In the genomic region with DNA sequence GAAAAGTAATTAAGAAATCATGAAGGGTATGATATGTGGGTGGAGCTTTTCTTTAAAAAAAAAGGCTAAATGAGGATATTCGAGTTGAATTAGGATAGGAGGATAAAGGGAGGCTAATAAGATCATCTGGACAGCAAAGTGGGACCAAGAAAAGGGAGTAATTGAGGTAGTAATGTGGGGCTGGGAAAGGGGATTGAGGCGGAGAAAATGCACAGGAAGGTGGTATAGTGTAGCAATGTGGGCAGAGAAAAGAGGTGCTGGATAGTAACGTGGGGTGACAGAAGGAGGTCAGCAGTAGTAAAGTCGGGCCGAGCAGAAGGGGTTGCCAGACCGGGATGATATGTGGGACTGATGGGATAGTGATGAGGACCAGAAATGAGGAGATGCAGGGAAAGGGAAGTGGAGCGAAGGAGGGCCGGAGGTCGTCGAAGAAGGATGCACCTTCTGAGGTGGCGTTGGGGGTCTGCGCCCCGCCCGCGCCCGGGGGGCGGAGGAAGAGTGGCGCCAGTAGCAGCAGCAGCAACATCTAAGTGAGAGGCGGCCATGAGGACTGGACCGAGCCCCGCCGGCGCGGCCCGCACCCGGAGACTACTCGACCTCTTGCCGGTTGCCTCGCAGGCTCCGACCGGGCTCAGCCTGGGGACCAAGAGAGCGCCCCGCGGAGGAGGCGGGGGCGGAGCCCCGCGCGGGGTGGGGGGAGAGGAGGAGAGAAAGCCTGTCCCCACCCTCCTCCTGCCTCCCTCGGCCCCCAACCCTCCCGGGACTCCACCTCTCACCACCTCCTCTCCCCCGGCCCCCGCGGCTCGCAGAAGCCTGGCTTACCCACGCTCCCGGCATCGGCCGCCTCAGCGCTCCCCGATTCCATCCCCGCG, we compare ENCODE assay signal across 8 cellular contexts. TPM values are rescaled to one million over a fixed set of nuclear protein-coding genes. Genes with fewer than 3 reads are reported as not detected.
DNase-seq lines count a peak whose midpoint lies in the region; ATAC-seq lines count a peak whose summit lies in the region.

No MANE protein-coding gene starts in this region.

- DNase-seq in COLO668 (lab: John Stamatoyannopoulos, UW; ENCODE audit: unreplicated experiment) (peak; percentile 16), HCEC 1CT (peak; percentile 49), NCI-H226 (peak; percentile 43), epithelial cell of prostate (ENCODE audit: low read depth, low spot score) (no peak), HuH-7.5 (ENCODE audit: low spot score) (no peak)
- peak; percentile 74 for DNase-seq in activated CD8-positive, alpha-beta memory T cell treated with anti-CD3 and anti-CD28 coated beads, Interleukin-2, amount 50 U/mL, for 48 hours
- DNase-seq in stimulated activated naive CD8-positive, alpha-beta T cell treated with anti-CD3 and anti-CD28 coated beads, Interleukin-15, Interleukin-2, amounts not matched to agents 100 U/mL and 50 U/mL, for 24 hours: peak; percentile 60

- peak overlapping the region; percentile 50 for H3K27ac ChIP-seq in epithelial cell of prostate

- no peaks in the 10 kb centered on the region for H3K9me3 ChIP-seq in mononuclear cell (ENCODE audit: low read depth, low read length)

- H3K27me3 ChIP-seq in mononuclear cell (ENCODE audit: insufficient read depth, low read length): peaks cover 28% of the 10 kb centered on the region

- H3K4me1 ChIP-seq in mononuclear cell (ENCODE audit: insufficient read depth, low read length): peaks cover 49% of the 10 kb centered on the region

- H3K4me3 ChIP-seq in mononuclear cell (ENCODE audit: low read length): peak overlapping the region; percentile 57

- peak; percentile 24 for ATAC-seq in stimulated activated naive CD8-positive, alpha-beta T cell treated with anti-CD3 and anti-CD28 coated beads, Interleukin-15, Interleukin-2, amounts not matched to agents 100 U/mL and 50 U/mL, for 24 hours

RNA-seq across cellular contexts. Expression of a gene that starts 0.9 kb away (rescaled TPM):
- total RNA-seq in mononuclear cell: 18.6 TPM

RNA-seq across cellular contexts. Expression of a gene that starts 24.8 kb away (rescaled TPM):
- not detected for total RNA-seq in mononuclear cell

RNA-seq across cellular contexts. Expression of a gene that starts 47.2 kb away (rescaled TPM):
- under 0.01 TPM for total RNA-seq in mononuclear cell

RNA-seq across cellular contexts. Expression of a gene that starts 48.9 kb away (rescaled TPM):
- not detected for total RNA-seq in mononuclear cell

Comparison
In these comparisons a context has a peak if more than half of its experiments do, and no peak if none do; other contexts are left out.
1. DNase-seq: peak in COLO668 (single experiment), HCEC 1CT (single experiment), NCI-H226 (single experiment), activated CD8-positive, alpha-beta memory T cell treated with anti-CD3 and anti-CD28 coated beads, Interleukin-2, amount 50 U/mL, for 48 hours (single experiment) and stimulated activated naive CD8-positive, alpha-beta T cell treated with anti-CD3 and anti-CD28 coated beads, Interleukin-15, Interleukin-2, amounts not matched to agents 100 U/mL and 50 U/mL, for 24 hours (single experiment); none in epithelial cell of prostate (single experiment) and HuH-7.5 (single experiment).